10 cellular contexts compared by ENCODE assay signal in the genomic region with DNA sequence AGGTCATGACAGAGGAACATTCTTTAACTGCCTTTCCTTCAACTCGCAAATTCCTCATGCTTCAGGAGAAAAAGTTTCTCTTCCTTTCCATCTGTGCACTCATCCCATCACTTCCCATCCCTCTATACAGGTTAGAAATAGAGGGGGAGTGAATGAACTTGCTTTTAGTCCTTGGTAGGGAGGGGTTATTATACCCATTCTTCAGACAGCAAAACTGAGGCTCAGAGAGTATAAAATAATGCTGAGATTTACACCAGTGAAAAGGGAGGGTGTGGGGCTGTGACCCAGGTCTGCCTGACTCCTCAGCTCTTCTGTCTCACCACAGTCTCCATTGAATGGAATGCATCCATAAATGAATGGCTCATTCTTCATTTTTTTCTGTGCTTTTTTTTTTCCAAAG.
"Had no signal": no experiment of that assay in that cellular context is flagged by ENCODE, and none has a peak within 500 bp of the region (broad histone marks: within the 10 kb centered on the region; RNA-seq: fewer than 3 reads in every experiment).

No MANE protein-coding gene starts in this region.

- FAIRE-seq: H54 had no signal

- H2AFZ ChIP-seq: GM23248, GM23338 had no signal

- H3K4me1 ChIP-seq: HAP-1 had no signal

- DNase-seq: GM23248, GOT3, H7, H9, HCEC 1CT, HFFc6 had no signal

- H3K4me2 ChIP-seq: GM23338 had no signal

- H3K4me3 Mint-ChIP-seq: GM23338, H9, HFFc6 had no signal

- H3K9me3 Mint-ChIP-seq: GM23338, H9, HFFc6 had no signal

- H3K27ac ChIP-seq: GM23248 had no signal

- H3K27ac Mint-ChIP-seq: GM23338, H9, HFFc6 had no signal

- H3K4me3 ChIP-seq: GM23248, GM23338, HAP-1 had no signal

- H3K36me3 ChIP-seq: HAP-1 had no signal

- ATAC-seq: GM23338, HCT116 had no signal

- H3K9ac ChIP-seq: GM23248 had no signal

- H3K9me3 ChIP-seq: HAP-1 had no signal
